Comparison of ENCODE assay signal across 8 cellular contexts in the genomic region with DNA sequence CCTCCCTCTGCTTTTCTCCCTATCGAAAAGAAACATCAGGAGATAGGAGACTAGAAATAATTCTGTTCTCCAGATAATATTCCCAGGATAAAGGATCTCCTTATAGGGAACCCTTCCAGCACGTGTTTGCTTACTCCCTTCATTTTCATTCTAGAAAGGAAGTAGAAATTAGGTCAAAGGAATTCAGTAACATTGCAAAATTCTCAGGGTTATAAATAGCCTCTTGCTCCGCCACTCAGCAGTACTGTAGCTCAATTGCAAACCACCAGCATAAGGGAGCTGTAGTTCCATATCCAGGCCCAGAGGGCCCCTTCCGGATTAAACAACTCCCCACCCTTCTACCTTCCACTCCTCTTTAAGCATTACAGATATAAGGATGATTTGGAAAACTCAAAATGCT. TPM values are rescaled to one million over a fixed set of nuclear protein-coding genes. Genes with fewer than 3 reads are reported as not detected.
A peak's percentile ranks its signal among the peaks of the same experiment; 100 is the strongest.
DNase-seq lines count a peak whose midpoint lies in the region; ATAC-seq, FAIRE-seq and TF ChIP-seq lines count a peak whose summit lies in the region.

No MANE protein-coding gene starts in this region.

- no peak for TF ChIP-seq EP300 in esophagus muscularis mucosa (IDR thresholded peaks at IDR 0.05)

- H3K9me3 Mint-ChIP-seq in CD4-positive, alpha-beta memory T cell, result no peaks in the 10 kb centered on the region

- peaks cover 19% of the 10 kb centered on the region for H3K36me3 ChIP-seq in CD4-positive, alpha-beta memory T cell (ENCODE audit: insufficient read depth, low read length)
- H3K36me3 ChIP-seq in esophagus muscularis mucosa, result peaks cover 0 to 22% (median 6%) of the 10 kb centered on the region in 4 donors
- no peaks in the 10 kb centered on the region for H3K36me3 ChIP-seq in pancreas

- peaks cover 69% of the 10 kb centered on the region for H3K4me1 ChIP-seq in CD4-positive, alpha-beta memory T cell (ENCODE audit: insufficient read depth, low read length)
- H3K4me1 ChIP-seq in esophagus muscularis mucosa (peaks cover 71 to 86% (median 83%) of the 10 kb centered on the region in 4 donors), pancreas (peaks cover 57 to 82% (median 59%) of the 10 kb centered on the region in 3 donors)

- H3K4me1 Mint-ChIP-seq in CD4-positive, alpha-beta memory T cell, result peaks cover 65 to 91% (median 75%) of the 10 kb centered on the region in 4 donors

- no peaks in the 10 kb centered on the region for H3K27me3 Mint-ChIP-seq in CD4-positive, alpha-beta memory T cell

- peaks cover 15 to 38% of the 10 kb centered on the region in 2 donors for H3K36me3 Mint-ChIP-seq in CD4-positive, alpha-beta memory T cell

- POLR2A ChIA-PET in CD4-positive, alpha-beta memory T cell (lab: Charles Lee; ENCODE audit: partially characterized antibody), result interaction anchor here (1.1 to 1.5 kb wide), 5 partner anchors 9 to 93 kb away, joined by 3 to 7 read pairs (median 4); no protein-coding TSS in a partner anchor
- POLR2A ChIA-PET in HEK293T (lab: Yijun Ruan, JAX), result interaction anchor here (1.1 kb wide), 1 partner anchor 36 kb away, joined by 3 read pairs; no protein-coding TSS in a partner anchor

- CTCF ChIA-PET in CD4-positive, alpha-beta memory T cell (lab: Charles Lee; ENCODE audit: partially characterized antibody), result interaction anchor here (0.7 to 1.1 kb wide), 3 partner anchors 12 to 268 kb away, joined by 3 read pairs; no protein-coding TSS in a partner anchor
- CTCF ChIA-PET in HEK293T (lab: Yijun Ruan, JAX), result no interaction called here

- peak; percentile 62 to 78 (median 72) for ATAC-seq in pancreas

- 9% methylated on average over 4 of the region's 4 CpGs for WGBS in esophagus muscularis mucosa
- 7 to 8% methylated on average over 4 of the region's 4 CpGs for WGBS in pancreas, 2 donors

- intact Hi-C loops in CD4-positive, alpha-beta memory T cell (cut with micrococcal nuclease), result no loop called here
- intact Hi-C loops in esophagus muscularis mucosa (cut with DNase I), result no loop called here
- intact Hi-C loops in pancreas (cut with DNase I), result no loop called here

- no peaks in the 10 kb centered on the region for H3K9me3 ChIP-seq in CD4-positive, alpha-beta memory T cell (ENCODE audit: control insufficient read depth in 1 of 2, low read length in 2 of 2)
- no peaks in the 10 kb centered on the region for H3K9me3 ChIP-seq in esophagus muscularis mucosa
- no peaks in the 10 kb centered on the region for H3K9me3 ChIP-seq in pancreas

- peak in 1 of 5 donors; percentile 43 for DNase-seq in CD4-positive, alpha-beta memory T cell
- DNase-seq in SK-MEL-5 (ENCODE audit: low read depth, low spot score) (peak; percentile 58), esophagus muscularis mucosa (ENCODE audit: extremely low spot score) (no peak), pancreas (no peak), HEK293T (ENCODE audit: extremely low spot score) (no peak), GM10266 (ENCODE audit: extremely low spot score) (no peak), GM13977 (ENCODE audit: low spot score) (no peak), NCI-H2227 treated with DMSO at 0.1 percent for 48 hours (lab: John Stamatoyannopoulos, UW) (no peak)

- H3K4me3 ChIP-seq in CD4-positive, alpha-beta memory T cell (ENCODE audit: low read length in 2 of 2), result peak overlapping the region; percentile 36 to 60
- H3K4me3 ChIP-seq in esophagus muscularis mucosa (peak overlapping the region; percentile 14 to 30 (median 16)), pancreas (no peak overlapping the region)

- TF ChIP-seq POLR2A in esophagus muscularis mucosa (IDR thresholded peaks at IDR 0.05; ENCODE audit: low read depth), result no peak

- no peaks in the 10 kb centered on the region for H3K27me3 ChIP-seq in CD4-positive, alpha-beta memory T cell (ENCODE audit: insufficient read depth, low read length)
- no peaks in the 10 kb centered on the region for H3K27me3 ChIP-seq in esophagus muscularis mucosa
- H3K27me3 ChIP-seq in pancreas, result no peaks in the 10 kb centered on the region

- H3K27ac ChIP-seq in CD4-positive, alpha-beta memory T cell (ENCODE audit: low read depth, low read length), result peak overlapping the region; percentile 76
- H3K27ac ChIP-seq in esophagus muscularis mucosa (replicated peaks in 1 of 4) (peak overlapping the region; percentile 71 to 83 (median 82)), pancreas (peak overlapping the region; percentile 6 to 78 (median 32))

- TF ChIP-seq CTCF in esophagus muscularis mucosa (IDR thresholded peaks at IDR 0.05) (peak in 1 of 3 experiments; percentile 13), pancreas (IDR thresholded peaks at IDR 0.05) (no peak), GM10266 (IDR thresholded peaks at IDR 0.05; ENCODE audit: control insufficient read depth, insufficient read depth, low read depth, missing control alignments) (no peak), GM13977 (IDR thresholded peaks at IDR 0.05; ENCODE audit: extremely low read depth, insufficient read depth, missing control alignments) (no peak)

- no peak for FAIRE-seq in pancreas (lab: Jason Lieb, UNC)

- in situ Hi-C loops in SK-MEL-5 (cut with HindIII; ENCODE audit: low pct_unique_long_range_greater_than_20kb, low sequenced_read_pairs), result no loop called here
- in situ Hi-C loops in GM13977 (cut with MboI; ENCODE audit: low pct_unique_long_range_greater_than_20kb, low sequenced_read_pairs, unreplicated experiment), result no loop called here

- peak overlapping the region; percentile 67 to 89 (median 80) for H3K4me3 Mint-ChIP-seq in CD4-positive, alpha-beta memory T cell

- peak overlapping the region; percentile 84 to 97 (median 95) for H3K27ac Mint-ChIP-seq in CD4-positive, alpha-beta memory T cell

TF ChIP-seq in HEK293T, 16 proteins besides CTCF, POLR2A, EP300 and RAD21:
- TF ChIP-seq NFRKB (IDR thresholded peaks at IDR 0.05) (no peak), SUZ12 (IDR thresholded peaks at IDR 0.05) (no peak)
- TF ChIP-seq, protein P1, sequence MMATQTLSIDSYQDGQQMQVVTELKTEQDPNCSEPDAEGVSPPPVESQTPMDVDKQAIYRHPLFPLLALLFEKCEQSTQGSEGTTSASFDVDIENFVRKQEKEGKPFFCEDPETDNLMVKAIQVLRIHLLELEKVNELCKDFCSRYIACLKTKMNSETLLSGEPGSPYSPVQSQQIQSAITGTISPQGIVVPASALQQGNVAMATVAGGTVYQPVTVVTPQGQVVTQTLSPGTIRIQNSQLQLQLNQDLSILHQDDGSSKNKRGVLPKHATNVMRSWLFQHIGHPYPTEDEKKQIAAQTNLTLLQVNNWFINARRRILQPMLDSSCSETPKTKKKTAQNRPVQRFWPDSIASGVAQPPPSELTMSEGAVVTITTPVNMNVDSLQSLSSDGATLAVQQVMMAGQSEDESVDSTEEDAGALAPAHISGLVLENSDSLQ (IDR thresholded peaks at IDR 0.05), result no peak

RNA-seq across cellular contexts. Expression of gene ELMO2, which starts 6.2 kb away (rescaled TPM):
- total RNA-seq in CD4-positive, alpha-beta memory T cell, result 10 to 100 TPM; 65.1 to 70.7 TPM
- 10 to 100 TPM; 52.5 to 98.9 TPM for polyA plus RNA-seq in CD4-positive, alpha-beta memory T cell
- total RNA-seq in SK-MEL-5 (2014; rRNA removed; shearing (Covaris generic)), result 41.1 and 44.9 TPM in 2 replicates
- polyA plus RNA-seq in SK-MEL-5 (2015; cell fraction: cytosol; rRNA removed), result 52.8 and 56.4 TPM in 2 replicates
- 38.1 and 65.6 TPM in 2 replicates for polyA plus RNA-seq in SK-MEL-5 (2015; cell fraction: nucleus; rRNA removed)
- total RNA-seq in esophagus muscularis mucosa (10 to 100 TPM; 35.3 to 61.4 (median 51.8) TPM), pancreas (10 to 100 TPM; 16.7 to 32.6 (median 27.7) TPM)
- polyA plus RNA-seq in pancreas, result 10 to 100 TPM; 18.1 to 31.0 TPM

Comparison
In these comparisons a context has a peak if more than half of its experiments do, and no peak if none do; other contexts are left out.
1. H3K4me3 ChIP-seq: peak in CD4-positive, alpha-beta memory T cell (2 of 2) and esophagus muscularis mucosa (4 of 4); none in pancreas (0 of 4).
2. Peak in every context shown above with its lines, with median percentiles within 50 percentile points of each other: H3K27ac ChIP-seq.